In genomic region chr6:52245425-52245824, GRCh38 we compare ENCODE assay signal across 32 cellular contexts. TPM values are rescaled to one million over a fixed set of nuclear protein-coding genes. Genes with fewer than 3 reads are reported as not detected.
"Had no signal": no experiment of that assay in that cellular context is flagged by ENCODE, and none has a peak within 500 bp of the region (broad histone marks: within the 10 kb centered on the region; RNA-seq: fewer than 3 reads in every experiment).

No MANE protein-coding gene starts in this region.

- H3K27me3 ChIP-seq: stomach, suprapubic skin, testis, thyroid gland, tibial nerve, transverse colon, upper lobe of left lung, upper lobe of right lung, uterus, vagina had no signal

- H3K4me3 ChIP-seq: stomach, suprapubic skin, testis, thoracic aorta, thyroid gland, tibial artery, tibial nerve, transverse colon, upper lobe of left lung, upper lobe of right lung, uterus, vagina had no signal

- H3K36me3 Mint-ChIP-seq: stimulated activated memory B cell treated with anti-CD40 and anti-IgM and Interleukin-4, amounts not matched to agents 10 μg/mL and 1 μg/mL and 100 μg/mL, for 72 hours; stimulated activated naive B cell treated with anti-CD40 and anti-IgM and Interleukin-4, amounts not matched to agents 10 μg/mL and 1 μg/mL and 100 μg/mL, for 72 hours; type B pancreatic cell had no signal

- H3K36me3 ChIP-seq: stomach, suprapubic skin, thoracic aorta, thyroid gland, tibial artery, tibial nerve, transverse colon, upper lobe of left lung, upper lobe of right lung, uterus, vagina had no signal

- H3K4me1 ChIP-seq: stomach, suprapubic skin, testis, thyroid gland, tibial artery, tibial nerve, transverse colon, upper lobe of left lung, upper lobe of right lung, uterus, vagina had no signal

- H3K27ac ChIP-seq: stomach, suprapubic skin, testis, thoracic aorta, thyroid gland, tibial artery, tibial nerve, transverse colon, upper lobe of left lung, upper lobe of right lung, uterus, vagina had no signal

- H3K4me1 Mint-ChIP-seq: stimulated activated effector memory CD8-positive, alpha-beta T cell treated with anti-CD3 and anti-CD28 coated beads, Interleukin-12 subunit alpha, Interleukin-12 subunit beta, amount 100 ng/mL, for 72 hours; stimulated activated memory B cell treated with anti-CD40 and anti-IgM and Interleukin-4, amounts not matched to agents 10 μg/mL and 1 μg/mL and 100 μg/mL, for 72 hours; stimulated activated naive B cell treated with anti-CD40 and anti-IgM and Interleukin-4, amounts not matched to agents 10 μg/mL and 1 μg/mL and 100 μg/mL, for 72 hours had no signal

- H3K27ac Mint-ChIP-seq: stimulated activated effector memory CD8-positive, alpha-beta T cell treated with anti-CD3 and anti-CD28 coated beads, Interleukin-12 subunit alpha, Interleukin-12 subunit beta, amount 100 ng/mL, for 72 hours; stimulated activated memory B cell treated with anti-CD40 and anti-IgM and Interleukin-4, amounts not matched to agents 10 μg/mL and 1 μg/mL and 100 μg/mL, for 72 hours; stimulated activated naive B cell treated with anti-CD40 and anti-IgM and Interleukin-4, amounts not matched to agents 10 μg/mL and 1 μg/mL and 100 μg/mL, for 72 hours; stimulated activated naive CD8-positive, alpha-beta T cell treated with anti-CD3 and anti-CD28 coated beads, Interleukin-15, amount 100 ng/mL, for 72 hours; stimulated activated naive CD8-positive, alpha-beta T cell treated with anti-CD3 and anti-CD28 coated beads, Interleukin-15, Interleukin-2, amounts not matched to agents 100 ng/mL and 50 ng/mL, for 24 hours; type B pancreatic cell had no signal

- ATAC-seq: stimulated activated effector memory CD8-positive, alpha-beta T cell treated with anti-CD3 and anti-CD28 coated beads, Interleukin-12 subunit alpha, Interleukin-12 subunit beta, amount 100 ng/mL, for 72 hours; stimulated activated memory B cell treated with anti-CD40 and anti-IgM and Interleukin-4, amounts not matched to agents 10 μg/mL and 1 μg/mL and 100 μg/mL, for 72 hours; stimulated activated naive B cell treated with anti-CD40 and anti-IgM and Interleukin-4, amounts not matched to agents 10 μg/mL and 1 μg/mL and 100 μg/mL, for 72 hours; stimulated activated naive CD8-positive, alpha-beta T cell treated with anti-CD3 and anti-CD28 coated beads, Interleukin-15, amount 100 ng/mL, for 72 hours; stimulated activated naive CD8-positive, alpha-beta T cell treated with anti-CD3 and anti-CD28 coated beads, Interleukin-15, Interleukin-2, amounts not matched to agents 100 U/mL and 50 U/mL, for 24 hours; upper lobe of right lung had no signal

- H3K9me3 ChIP-seq: stomach, suprapubic skin, testis, thoracic aorta, thyroid gland, tibial artery, tibial nerve, transverse colon, upper lobe of left lung, upper lobe of right lung, uterus, vagina had no signal

- H3K4me3 Mint-ChIP-seq: stimulated activated effector memory CD8-positive, alpha-beta T cell treated with anti-CD3 and anti-CD28 coated beads, Interleukin-12 subunit alpha, Interleukin-12 subunit beta, amount 100 ng/mL, for 72 hours; stimulated activated memory B cell treated with anti-CD40 and anti-IgM and Interleukin-4, amounts not matched to agents 10 μg/mL and 1 μg/mL and 100 μg/mL, for 72 hours; stimulated activated naive B cell treated with anti-CD40 and anti-IgM and Interleukin-4, amounts not matched to agents 10 μg/mL and 1 μg/mL and 100 μg/mL, for 72 hours; stimulated activated naive CD8-positive, alpha-beta T cell treated with anti-CD3 and anti-CD28 coated beads, Interleukin-15, amount 100 ng/mL, for 72 hours; stimulated activated naive CD8-positive, alpha-beta T cell treated with anti-CD3 and anti-CD28 coated beads, Interleukin-15, Interleukin-2, amounts not matched to agents 100 ng/mL and 50 ng/mL, for 24 hours; type B pancreatic cell had no signal

- DNase-seq: stimulated activated CD4-positive, alpha-beta T cell treated with anti-CD3 and anti-CD28 coated beads, Interleukin-2, amount 100 ng/mL, for 48 hours; stimulated activated CD4-positive, alpha-beta T cell treated with anti-CD3 and anti-CD28 coated beads, Interleukin-4, amount 100 ng/mL, for 1 hour; stimulated activated CD4-positive, alpha-beta T cell treated with anti-CD3 and anti-CD28 coated beads, Interleukin-4, amount 100 ng/mL, for 24 hours; stimulated activated CD4-positive, alpha-beta T cell treated with anti-CD3 and anti-CD28 coated beads, Interleukin-4, amount 100 ng/mL, for 4 hours; stimulated activated CD8-positive, alpha-beta memory T cell treated with anti-CD3 and anti-CD28 coated beads, Interleukin-4, amount 100 ng/mL, for 48 hours; stimulated activated naive B cell treated with anti-CD40 and anti-IgM and Interleukin-4, amounts not matched to agents 10 μg/mL and 1 μg/mL and 100 μg/mL, for 72 hours; stimulated activated naive CD4-positive, alpha-beta T cell; stimulated activated naive CD4-positive, alpha-beta T cell treated with Interleukin-2 at 50 U/mL for 16 hours; stimulated activated naive CD8-positive, alpha-beta T cell treated with anti-CD3 and anti-CD28 coated beads, Interleukin-15, amount 100 ng/mL, for 72 hours; stimulated activated naive CD8-positive, alpha-beta T cell treated with anti-CD3 and anti-CD28 coated beads, Interleukin-15, Interleukin-2, amounts not matched to agents 100 U/mL and 50 U/mL, for 24 hours; stomach; substantia nigra; testis; thyroid gland; tibial artery; transverse colon; trophoblast cell; upper lobe of left lung; upper lobe of right lung; uterus had no signal

- H3K9me3 Mint-ChIP-seq: stimulated activated effector memory CD8-positive, alpha-beta T cell treated with anti-CD3 and anti-CD28 coated beads, Interleukin-12 subunit alpha, Interleukin-12 subunit beta, amount 100 ng/mL, for 72 hours; stimulated activated memory B cell treated with anti-CD40 and anti-IgM and Interleukin-4, amounts not matched to agents 10 μg/mL and 1 μg/mL and 100 μg/mL, for 72 hours; stimulated activated naive B cell treated with anti-CD40 and anti-IgM and Interleukin-4, amounts not matched to agents 10 μg/mL and 1 μg/mL and 100 μg/mL, for 72 hours; stimulated activated naive CD8-positive, alpha-beta T cell treated with anti-CD3 and anti-CD28 coated beads, Interleukin-15, amount 100 ng/mL, for 72 hours; stimulated activated naive CD8-positive, alpha-beta T cell treated with anti-CD3 and anti-CD28 coated beads, Interleukin-15, Interleukin-2, amounts not matched to agents 100 ng/mL and 50 ng/mL, for 24 hours; type B pancreatic cell had no signal

RNA-seq across cellular contexts. Expression of gene IL17F, which starts 1.1 kb away (rescaled TPM):
- total RNA-seq: stomach, subcutaneous adipose tissue, suprapubic skin, testis, thoracic aorta, thyroid gland, tibial nerve, transverse colon, upper lobe of left lung, upper lobe of right lung, ureter, urinary bladder, uterus, vagina had no signal
- polyA plus RNA-seq: stomach, urinary bladder had no signal

RNA-seq across cellular contexts. Expression of gene IL17A, which starts 59.2 kb away (rescaled TPM):
- total RNA-seq: stomach, subcutaneous adipose tissue, suprapubic skin, temporal lobe, testis, thoracic aorta, thyroid gland, tibial nerve, transverse colon, upper lobe of left lung, upper lobe of right lung, ureter, urinary bladder, vagina had no signal
- polyA plus RNA-seq: urinary bladder had no signal
